10 cellular contexts compared by ENCODE assay signal in genomic region chr9:130426883-130427282, GRCh38. TPM values are rescaled to one million over a fixed set of nuclear protein-coding genes. Genes with fewer than 3 reads are reported as not detected.
A peak's percentile ranks its signal among the peaks of the same experiment; 100 is the strongest.
DNase-seq lines count a peak whose midpoint lies in the region; ATAC-seq, FAIRE-seq and TF ChIP-seq lines count a peak whose summit lies in the region.
"Had no signal": no experiment of that assay in that cellular context is flagged by ENCODE, and none has a peak within 500 bp of the region (broad histone marks: within the 10 kb centered on the region; RNA-seq: fewer than 3 reads in every experiment).

No MANE protein-coding gene starts in this region.

- H3K9ac ChIP-seq in H1 (replicated peaks in 1 of 4; ENCODE audit: extremely low read depth in 1 of 4, low read depth in 3 of 4, low read length in 3 of 4) = no peak overlapping the region

- POLR2A ChIA-PET in H1 (lab: Charles Lee; ENCODE audit: partially characterized antibody) = interaction anchor here (2.1 kb wide), 1 partner anchor 20 kb away, joined by 7 read pairs; no protein-coding TSS in a partner anchor

- no peak for TF ChIP-seq POLR2A in H1 (IDR thresholded peaks at IDR 0.05; ENCODE audit: control extremely low read depth in 1 of 2, low read depth in 2 of 2, low read length in 2 of 2)

- H3K27ac Mint-ChIP-seq in Calu3 (ENCODE audit: unreplicated experiment) = no peak overlapping the region
- no peak overlapping the region for H3K27ac Mint-ChIP-seq in activated CD8-positive, alpha-beta memory T cell treated with anti-CD3 and anti-CD28 coated beads, Interleukin-2, amount 10 ng/mL, durations not matched to agents 7 days and 5 days
- H3K27ac Mint-ChIP-seq: activated CD8-positive, alpha-beta T cell treated with anti-CD3 and anti-CD28 coated beads for 36 hours had no signal

- H3K4ac ChIP-seq in H1 (replicated peaks; ENCODE audit: insufficient read length, low read depth, low read length) = no peak overlapping the region

- H2BK20ac ChIP-seq in H1 (ENCODE audit: low read length) = no peak overlapping the region

- no peak overlapping the region for H4K8ac ChIP-seq in H1 (ENCODE audit: extremely low read depth, insufficient read depth, low read length)

- no peak overlapping the region for H3K56ac ChIP-seq in H1 (replicated peaks; ENCODE audit: insufficient read length, low read depth, low read length)

- H2BK15ac ChIP-seq in H1 (ENCODE audit: low read length) = no peak overlapping the region

- no peak overlapping the region for H3K27ac ChIP-seq in H1 (ENCODE audit: low read depth, low read length)
- H3K27ac ChIP-seq: dorsolateral prefrontal cortex had no signal

- CTCF ChIA-PET in Calu3 (lab: Charles Lee) = no interaction called here
- CTCF ChIA-PET in H1 (lab: Charles Lee; ENCODE audit: partially characterized antibody) = interaction anchor here (0.7 to 1.4 kb wide), 4 partner anchors 10 to 73 kb away, joined by 3 to 5 read pairs (median 4); no protein-coding TSS in a partner anchor
- CTCF ChIA-PET in activated CD8-positive, alpha-beta memory T cell treated with anti-CD3 and anti-CD28 coated beads, Interleukin-2, amount 10 ng/mL, durations not matched to agents 7 days and 5 days (lab: Charles Lee) = no interaction called here

- H3K9me3 ChIP-seq in MG63 = no peaks in the 10 kb centered on the region
- no peaks in the 10 kb centered on the region for H3K9me3 ChIP-seq in H1 (ENCODE audit: insufficient read depth in 2 of 2, low read depth in 1 of 2, low read length in 1 of 2)

- no TSS peak for BruUV-seq in Calu3 (replicated peaks; lab: Mats Ljungman, UMichigan)

- no peaks in the 10 kb centered on the region for H3K27me3 Mint-ChIP-seq in Calu3 (ENCODE audit: unreplicated experiment)
- peaks cover 6% of the 10 kb centered on the region for H3K27me3 Mint-ChIP-seq in activated CD8-positive, alpha-beta memory T cell treated with anti-CD3 and anti-CD28 coated beads, Interleukin-2, amount 10 ng/mL, durations not matched to agents 7 days and 5 days

- no peaks in the 10 kb centered on the region for H4K20me1 ChIP-seq in H1 (replicated peaks in 1 of 2; ENCODE audit: control insufficient read depth in 1 of 2, insufficient read depth in 2 of 2, low read length in 2 of 2)

- H3K4me2 ChIP-seq in H1 (ENCODE audit: insufficient read depth in 1 of 2, low read depth in 2 of 2, low read length in 2 of 2) = no peak overlapping the region

- H4K91ac ChIP-seq in H1 (replicated peaks; ENCODE audit: insufficient read length, low read length) = no peak overlapping the region

- H3K23me2 ChIP-seq in H1 (ENCODE audit: low read depth, low read length) = no peaks in the 10 kb centered on the region

- H3K4me3 ChIP-seq in MG63 (no peak overlapping the region), H1 (ENCODE audit: extremely low read depth in 1 of 4, insufficient read depth in 2 of 4, low read depth in 3 of 4, low read length in 4 of 4) (no peak overlapping the region)
- H3K4me3 ChIP-seq: dorsolateral prefrontal cortex had no signal

- no peak for TF ChIP-seq CTCF in Calu3 (IDR thresholded peaks at IDR 0.05; ENCODE audit: unreplicated experiment)
- no peak for TF ChIP-seq CTCF in H1 (IDR thresholded peaks at IDR 0.05; ENCODE audit: control extremely low read depth in 1 of 3, insufficient read depth in 1 of 3, low read depth in 1 of 3, low read length in 3 of 3)

- intact Hi-C loops in Calu3 (cut with micrococcal nuclease; ENCODE audit: unreplicated experiment) = no loop called here

- H2AK5ac ChIP-seq in H1 (ENCODE audit: low read depth, low read length) = no peak overlapping the region

- no peaks in the 10 kb centered on the region for H3K79me1 ChIP-seq in H1 (ENCODE audit: low read depth, low read length)

- no peak for ATAC-seq in activated CD8-positive, alpha-beta memory T cell treated with anti-CD3 and anti-CD28 coated beads, Interleukin-2, amount 10 ng/mL, durations not matched to agents 7 days and 5 days
- ATAC-seq: activated CD8-positive, alpha-beta T cell treated with anti-CD3 and anti-CD28 coated beads for 36 hours had no signal

- H3K14ac ChIP-seq in H1 (ENCODE audit: insufficient read length) = no peak overlapping the region

- H2BK5ac ChIP-seq in H1 (ENCODE audit: low read depth, low read length) = 0 out of 2 replicates have a peak overlapping the region, but pooled peaks have one; percentile 68

- H3K18ac ChIP-seq in H1 (ENCODE audit: extremely low read depth, low read length) = no peak overlapping the region

- H2BK12ac ChIP-seq in H1 (ENCODE audit: low read depth, low read length) = 0 out of 2 replicates have a peak overlapping the region, but pooled peaks have one; percentile 39

- no peaks in the 10 kb centered on the region for H3K36me3 Mint-ChIP-seq in Calu3 (ENCODE audit: insufficient read depth, unreplicated experiment)
- no peaks in the 10 kb centered on the region for H3K36me3 Mint-ChIP-seq in activated CD8-positive, alpha-beta memory T cell treated with anti-CD3 and anti-CD28 coated beads, Interleukin-2, amount 10 ng/mL, durations not matched to agents 7 days and 5 days

- no peak overlapping the region for H2BK120ac ChIP-seq in H1 (replicated peaks; ENCODE audit: low read depth, low read length)

- no peaks in the 10 kb centered on the region for H3K79me2 ChIP-seq in H1 (ENCODE audit: control insufficient read depth in 1 of 2, insufficient read depth in 2 of 2, low read length in 2 of 2)

- no peak for TF ChIP-seq RAD21 in H1 (IDR thresholded peaks at IDR 0.05 in 1 of 2, conservative IDR thresholded peaks at IDR 0.05 in 1 of 2; ENCODE audit: low read depth in 2 of 2, low read length in 2 of 2)

- DNase-seq in Calu3 = peak; percentile 47
- DNase-seq in MG63 = peak; percentile 99
- DNase-seq in H1 (ENCODE audit: low read depth in 1 of 2, low spot score in 2 of 2) = no peak
- peak; percentile 68 for DNase-seq in myocyte (ENCODE audit: low read depth)
- DNase-seq in SK-N-DZ (ENCODE audit: low spot score) = no peak
- DNase-seq in kidney glomerular epithelial cell (lab: John Stamatoyannopoulos, UW) = no peak
- no peak for DNase-seq in GM19239 (ENCODE audit: insufficient read length, low spot score)
- no peak for DNase-seq in activated CD8-positive, alpha-beta memory T cell treated with anti-CD3 and anti-CD28 coated beads, Interleukin-2, amount 10 ng/mL, durations not matched to agents 7 days and 5 days
- DNase-seq: activated CD8-positive, alpha-beta T cell treated with anti-CD3 and anti-CD28 coated beads for 36 hours had no signal

- WGBS in H1 (ENCODE audit: extremely low coverage in 1 of 2, insufficient coverage in 1 of 2, insufficient read length in 1 of 2, insufficient replicate concordance in 2 of 2, low coverage in 1 of 2, low lambda C conversion rate in 2 of 2, missing lambda C conversion rate in 1 of 2), 2 experiments = 89% methylated on average over 10 of the region's 10 CpGs; no CpG with 5 or more reads in 1 of the 2 experiments

- peaks cover 0 to 10% (median 7%) of the 10 kb centered on the region in 4 experiments; a peak in 5 of 7 replicates for H3K4me1 ChIP-seq in H1 (replicated peaks in 1 of 4; ENCODE audit: control insufficient read depth in 3 of 4, insufficient read depth in 4 of 4, low read length in 3 of 4)

- no peak overlapping the region for H3K23ac ChIP-seq in H1 (ENCODE audit: insufficient read length)

- no peak for FAIRE-seq in H1 (lab: Jason Lieb, UNC)
- FAIRE-seq in GM19239 (lab: Jason Lieb, UNC) = no peak

- no peaks in the 10 kb centered on the region for H3K27me3 ChIP-seq in MG63
- no peaks in the 10 kb centered on the region for H3K27me3 ChIP-seq in H1 (replicated peaks in 1 of 4; ENCODE audit: control insufficient read depth in 3 of 4, extremely low read depth in 1 of 4, insufficient read depth in 3 of 4, low read length in 3 of 4)

- H2AFZ ChIP-seq in H1 (ENCODE audit: low read length) = no peak overlapping the region

- TF ChIP-seq EP300 in H1 (IDR thresholded peaks at IDR 0.05; ENCODE audit: borderline replicate concordance in 1 of 2, low read depth in 2 of 2, low read length in 2 of 2) = no peak

- H3K4me1 Mint-ChIP-seq in Calu3 (ENCODE audit: low read depth, unreplicated experiment) = peaks cover 8% of the 10 kb centered on the region
- no peaks in the 10 kb centered on the region for H3K4me1 Mint-ChIP-seq in activated CD8-positive, alpha-beta memory T cell treated with anti-CD3 and anti-CD28 coated beads, Interleukin-2, amount 10 ng/mL, durations not matched to agents 7 days and 5 days

- peaks cover 3% of the 10 kb centered on the region for H3K9me3 Mint-ChIP-seq in Calu3 (ENCODE audit: low read depth, unreplicated experiment)
- no peaks in the 10 kb centered on the region for H3K9me3 Mint-ChIP-seq in activated CD8-positive, alpha-beta memory T cell treated with anti-CD3 and anti-CD28 coated beads, Interleukin-2, amount 10 ng/mL, durations not matched to agents 7 days and 5 days (ENCODE audit: low read depth)
- H3K9me3 Mint-ChIP-seq: activated CD8-positive, alpha-beta T cell treated with anti-CD3 and anti-CD28 coated beads for 36 hours had no signal

- no peaks in the 10 kb centered on the region for H3K36me3 ChIP-seq in MG63
- H3K36me3 ChIP-seq in H1 (ENCODE audit: control insufficient read depth in 2 of 4, insufficient read depth in 4 of 4, low read length in 3 of 4) = no peaks in the 10 kb centered on the region

- no peak overlapping the region for H3K4me3 Mint-ChIP-seq in Calu3 (ENCODE audit: low read depth, unreplicated experiment)
- no peak overlapping the region for H3K4me3 Mint-ChIP-seq in activated CD8-positive, alpha-beta memory T cell treated with anti-CD3 and anti-CD28 coated beads, Interleukin-2, amount 10 ng/mL, durations not matched to agents 7 days and 5 days
- H3K4me3 Mint-ChIP-seq: activated CD8-positive, alpha-beta T cell treated with anti-CD3 and anti-CD28 coated beads for 36 hours had no signal

- H4K5ac ChIP-seq in H1 (ENCODE audit: insufficient read length, low read depth, low read length) = no peak overlapping the region

TF ChIP-seq in H1, 55 proteins besides CTCF, POLR2A, EP300 and RAD21 (continues in another document):
- TF ChIP-seq TEAD4 (IDR thresholded peaks at IDR 0.05; ENCODE audit: low read depth, low read length) = no peak

RNA-seq across cellular contexts. Expression of gene ASS1, which starts 17.9 kb away (rescaled TPM):
- total RNA-seq in Calu3 (2022) (40.3 and 78.9 TPM in 2 replicates), myocyte (80.1 and 81.3 TPM in 2 replicates)
- total RNA-seq in MG63 (2014; rRNA removed; shearing (Covaris generic); ENCODE audit: low replicate concordance) = 536 and 752 TPM in 2 replicates
- 108 and 116 TPM in 2 replicates for total RNA-seq in H1 (2021; fragmentation: NEBNext Ultra II Directional; extraction: Animal tissue kit (Norgen Biotek cat#: 25700))
- polyA plus RNA-seq in H1 (2011; rRNA removed) = 296 and 298 TPM in 2 replicates
- 326 TPM for polyA plus RNA-seq in H1 (2011; cell fraction: cytosol; rRNA removed)
- polyA plus RNA-seq in H1 (2011; cell fraction: nucleus; rRNA removed) = 280 TPM
- polyA plus RNA-seq in H1 (2012, experiment 1 of 2) = 240 to 283 TPM (median 268 TPM) in 4 replicates
- polyA plus RNA-seq in H1 (2012, experiment 2 of 2) = 287 TPM
- 64.1 TPM for polyA plus RNA-seq in H1 (2013, experiment 1 of 2)
- polyA plus RNA-seq in H1 (2013, experiment 2 of 2) = 63.0 TPM
- 172 and 229 TPM in 2 replicates for polyA minus RNA-seq in H1 (2011; rRNA and poly(A)+ RNA removed)
- polyA minus RNA-seq in H1 (2011; cell fraction: cytosol; rRNA and poly(A)+ RNA removed) = 85.1 TPM
- 55.6 TPM for polyA minus RNA-seq in H1 (2011; cell fraction: nucleus; rRNA and poly(A)+ RNA removed)
- 119 TPM for polyA plus RNA-seq in myocyte (2012)
- 94.1 and 100 TPM in 2 replicates for polyA plus RNA-seq in SK-N-DZ (2014; cell fraction: cytosol; rRNA removed)
- 50.0 and 51.6 TPM in 2 replicates for polyA plus RNA-seq in SK-N-DZ (2014; cell fraction: nucleus; rRNA removed)
- 10 to 100 TPM in 1 of 2 experiments, 1 to 10 TPM in 1; 5.3 to 11.1 TPM for total RNA-seq in activated CD8-positive, alpha-beta memory T cell treated with anti-CD3 and anti-CD28 coated beads, Interleukin-2, amount 10 ng/mL, durations not matched to agents 7 days and 5 days

Comparison
In these comparisons a context has a peak if more than half of its experiments do, and no peak if none do; other contexts are left out.
1. DNase-seq: peak in Calu3 (single experiment), MG63 (single experiment) and myocyte (single experiment); none in H1 (0 of 2), SK-N-DZ (single experiment), kidney glomerular epithelial cell (single experiment), GM19239 (single experiment) and activated CD8-positive, alpha-beta memory T cell treated with anti-CD3 and anti-CD28 coated beads, Interleukin-2, amount 10 ng/mL, durations not matched to agents 7 days and 5 days (single experiment).